Comparison of ENCODE assay signal across 14 cellular contexts in genomic region chr6:52403627-52404026, GRCh38. TPM values are rescaled to one million over a fixed set of nuclear protein-coding genes. Genes with fewer than 3 reads are reported as not detected.
DNase-seq lines count a peak whose midpoint lies in the region; ATAC-seq and TF ChIP-seq lines count a peak whose summit lies in the region.
"Had no signal": no experiment of that assay in that cellular context is flagged by ENCODE, and none has a peak within 500 bp of the region (broad histone marks: within the 10 kb centered on the region; RNA-seq: fewer than 3 reads in every experiment).

No MANE protein-coding gene starts in this region.

- no peak overlapping the region for H3K4me3 Mint-ChIP-seq in activated naive CD8-positive, alpha-beta T cell
- no peak overlapping the region for H3K4me3 Mint-ChIP-seq in activated naive CD8-positive, alpha-beta T cell treated with anti-CD3 and anti-CD28 coated beads for 36 hours
- H3K4me3 Mint-ChIP-seq: activated B cell treated with CpG ODN at 0.5 μM for 24 hours; central memory CD8-positive, alpha-beta T cell had no signal

- H3K4me1 ChIP-seq in foreskin keratinocyte = peaks cover 9% of the 10 kb centered on the region
- peaks cover 0 to 39% (median 25%) of the 10 kb centered on the region in 4 donors for H3K4me1 ChIP-seq in transverse colon
- no peaks in the 10 kb centered on the region for H3K4me1 ChIP-seq in aorta (ENCODE audit: control insufficient read depth in 1 of 2, insufficient read depth in 2 of 2, low read length in 2 of 2)
- no peaks in the 10 kb centered on the region for H3K4me1 ChIP-seq in psoas muscle

- H3K27ac ChIP-seq in foreskin keratinocyte (no peak overlapping the region), transverse colon (peak overlapping the region; percentile 31 to 70 (median 58)), aorta (ENCODE audit: low read depth in 1 of 2, low read length in 2 of 2) (no peak overlapping the region), psoas muscle (no peak overlapping the region)
- H3K27ac ChIP-seq: ovary had no signal

- in situ Hi-C loops in transverse colon (cut with MboI; ENCODE audit: low pct_ligation_motif_present in 1 of 4, low pct_unique_long_range_greater_than_20kb in 1 of 4, low sequenced_read_pairs in 3 of 4) = loop anchor here in 2 of 4 donors (5.0 to 25.0 kb wide), 2 partner anchors 116 kb away; partner anchors contain the start of gene MCM3 (in 1 of the 2)

- no peak overlapping the region for H3K4me3 ChIP-seq in transverse colon
- H3K4me3 ChIP-seq in aorta (ENCODE audit: low read length in 2 of 2) = no peak overlapping the region
- H3K4me3 ChIP-seq in psoas muscle = no peak overlapping the region
- H3K4me3 ChIP-seq: ovary had no signal

- H3K36me3 ChIP-seq in transverse colon (peaks cover 0 to 9% (median 2%) of the 10 kb centered on the region in 4 donors), aorta (ENCODE audit: control insufficient read depth in 1 of 2, insufficient read depth in 2 of 2, low read length in 1 of 2) (no peaks in the 10 kb centered on the region), psoas muscle (ENCODE audit: insufficient read depth in 1 of 2, low read depth in 1 of 2) (no peaks in the 10 kb centered on the region)
- H3K36me3 ChIP-seq: ovary had no signal

- no peak for DNase-seq in activated naive CD8-positive, alpha-beta T cell treated with anti-CD3 and anti-CD28 coated beads for 36 hours
- DNase-seq in RPMI7951 (ENCODE audit: low read depth) (peak; percentile 29), foreskin keratinocyte (no peak), transverse colon (peak; percentile 86), aorta (no peak), HCEC 1CT (no peak), psoas muscle (no peak)
- DNase-seq: activated B cell treated with CpG ODN at 0.5 μM for 24 hours; ovary; stimulated activated CD4-positive, alpha-beta T cell treated with anti-CD3 and anti-CD28 coated beads, Interleukin-4, amount 100 ng/mL, for 1 hour; stimulated activated naive CD8-positive, alpha-beta T cell treated with anti-CD3 and anti-CD28 coated beads, Interleukin-15, amount 100 ng/mL, for 72 hours had no signal

- no peak for TF ChIP-seq POLR2A in transverse colon (IDR thresholded peaks at IDR 0.05)

- H3K4me1 Mint-ChIP-seq in activated naive CD8-positive, alpha-beta T cell (ENCODE audit: low read depth) = peaks cover 54% of the 10 kb centered on the region
- H3K4me1 Mint-ChIP-seq in activated naive CD8-positive, alpha-beta T cell treated with anti-CD3 and anti-CD28 coated beads for 36 hours = peaks cover 32% of the 10 kb centered on the region

- no peaks in the 10 kb centered on the region for H3K27me3 ChIP-seq in foreskin keratinocyte
- no peaks in the 10 kb centered on the region for H3K27me3 ChIP-seq in transverse colon
- no peaks in the 10 kb centered on the region for H3K27me3 ChIP-seq in aorta (ENCODE audit: control insufficient read depth in 1 of 2, insufficient read depth in 2 of 2, low read length in 1 of 2)
- no peaks in the 10 kb centered on the region for H3K27me3 ChIP-seq in psoas muscle (ENCODE audit: insufficient read depth in 3 of 3, low read length in 2 of 3)
- H3K27me3 ChIP-seq: ovary had no signal

- intact Hi-C loops in transverse colon (cut with DNase I; ENCODE audit: low total_unique reads) = no loop called here
- intact Hi-C loops in aorta (cut with DNase I) = no loop called here
- intact Hi-C loops in psoas muscle (cut with DNase I) = no loop called here

- H3K9me3 Mint-ChIP-seq in activated naive CD8-positive, alpha-beta T cell (ENCODE audit: low read depth) = no peaks in the 10 kb centered on the region
- no peaks in the 10 kb centered on the region for H3K9me3 Mint-ChIP-seq in activated naive CD8-positive, alpha-beta T cell treated with anti-CD3 and anti-CD28 coated beads for 36 hours
- H3K9me3 Mint-ChIP-seq: activated B cell treated with CpG ODN at 0.5 μM for 24 hours; central memory CD8-positive, alpha-beta T cell; stimulated activated naive CD8-positive, alpha-beta T cell treated with anti-CD3 and anti-CD28 coated beads, Interleukin-15, amount 100 ng/mL, for 72 hours had no signal

- H3K36me3 Mint-ChIP-seq in activated naive CD8-positive, alpha-beta T cell = peaks cover 6% of the 10 kb centered on the region
- H3K36me3 Mint-ChIP-seq in activated naive CD8-positive, alpha-beta T cell treated with anti-CD3 and anti-CD28 coated beads for 36 hours = peaks cover 16% of the 10 kb centered on the region

- H3K9me3 ChIP-seq in transverse colon (no peaks in the 10 kb centered on the region), aorta (ENCODE audit: control insufficient read depth, low read length) (no peaks in the 10 kb centered on the region), psoas muscle (no peaks in the 10 kb centered on the region)
- H3K9me3 ChIP-seq: ovary had no signal

- H3K27ac Mint-ChIP-seq in activated naive CD8-positive, alpha-beta T cell = peak overlapping the region; percentile 91
- H3K27ac Mint-ChIP-seq in activated naive CD8-positive, alpha-beta T cell treated with anti-CD3 and anti-CD28 coated beads for 36 hours = no peak overlapping the region
- H3K27ac Mint-ChIP-seq: activated B cell treated with CpG ODN at 0.5 μM for 24 hours had no signal

- WGBS in transverse colon (ENCODE audit: low coverage in 1 of 2), 2 donors = 32 to 56% methylated on average over 3 to 9 of the region's 9 CpGs
- 86 to 88% methylated on average over 9 of the region's 9 CpGs for WGBS in aorta, 2 donors
- WGBS in psoas muscle, 3 donors = 79 to 81% (median 81%) methylated on average over 9 of the region's 9 CpGs

- no peak for TF ChIP-seq EP300 in transverse colon (IDR thresholded peaks at IDR 0.05; ENCODE audit: low read depth)

- TF ChIP-seq CTCF in foreskin keratinocyte (conservative IDR thresholded peaks at IDR 0.05) = no peak
- no peak for TF ChIP-seq CTCF in transverse colon (IDR thresholded peaks at IDR 0.05)
- TF ChIP-seq CTCF in psoas muscle (IDR thresholded peaks at IDR 0.05) = no peak

- ATAC-seq in foreskin keratinocyte = peak; percentile 37
- ATAC-seq in aorta (ENCODE audit: low FRiP score) = no peak
- ATAC-seq in psoas muscle = no peak
- ATAC-seq: left lobe of liver; stimulated activated naive CD8-positive, alpha-beta T cell treated with anti-CD3 and anti-CD28 coated beads, Interleukin-15, amount 100 ng/mL, for 72 hours had no signal

- no peaks in the 10 kb centered on the region for H3K27me3 Mint-ChIP-seq in activated naive CD8-positive, alpha-beta T cell
- no peaks in the 10 kb centered on the region for H3K27me3 Mint-ChIP-seq in activated naive CD8-positive, alpha-beta T cell treated with anti-CD3 and anti-CD28 coated beads for 36 hours
- H3K27me3 Mint-ChIP-seq: activated B cell treated with CpG ODN at 0.5 μM for 24 hours; central memory CD8-positive, alpha-beta T cell; stimulated activated naive CD8-positive, alpha-beta T cell treated with anti-CD3 and anti-CD28 coated beads, Interleukin-15, amount 100 ng/mL, for 72 hours had no signal

RNA-seq across cellular contexts. Expression of gene EFHC1, which starts 16.5 kb away (rescaled TPM):
- 1 to 10 TPM; 2.8 to 3.1 TPM for total RNA-seq in activated naive CD8-positive, alpha-beta T cell treated with anti-CD3 and anti-CD28 coated beads for 36 hours
- total RNA-seq in RPMI7951 (2014; rRNA removed; shearing (Covaris generic)) = 33.0 and 37.7 TPM in 2 replicates
- total RNA-seq in foreskin keratinocyte = 18.2 and 18.4 TPM in 2 replicates
- polyA plus RNA-seq in foreskin keratinocyte = 10.6 and 11.4 TPM in 2 replicates
- total RNA-seq in transverse colon = 10 to 100 TPM; 17.1 to 28.4 (median 19.5) TPM
- 10 to 100 TPM; 13.2 to 29.0 TPM for total RNA-seq in aorta
- polyA plus RNA-seq in aorta = 10 to 100 TPM in 1 of 2 donors, 1 to 10 TPM in 1; 3.0 to 51.5 TPM
- total RNA-seq in psoas muscle = 1 to 10 TPM; 1.5 to 2.1 (median 1.7) TPM
- polyA plus RNA-seq in psoas muscle = 1 to 10 TPM; 2.0 to 3.9 (median 3.0) TPM

RNA-seq across cellular contexts. Expression of gene PAQR8, which starts 41.7 kb away (rescaled TPM):
- total RNA-seq in activated naive CD8-positive, alpha-beta T cell treated with anti-CD3 and anti-CD28 coated beads for 36 hours = 10 to 100 TPM; 11.0 to 11.4 TPM
- 13.1 and 14.5 TPM in 2 replicates for total RNA-seq in RPMI7951 (2014; rRNA removed; shearing (Covaris generic))
- 4.5 and 5.6 TPM in 2 replicates for total RNA-seq in foreskin keratinocyte
- 2.4 TPM in 2 replicates for polyA plus RNA-seq in foreskin keratinocyte
- 100 to 1,000 TPM in 3 of 4 donors, 10 to 100 TPM in 1; 27.1 to 250 (median 159) TPM for total RNA-seq in transverse colon
- 1 to 10 TPM; 2.5 to 6.5 TPM for total RNA-seq in aorta
- 1 to 10 TPM; 1.7 to 4.8 TPM for polyA plus RNA-seq in aorta
- 1 to 10 TPM in 2 of 4 donors, under 1 TPM in 2; 0.68 to 1.3 (median 1.00) TPM for total RNA-seq in psoas muscle
- under 1 TPM; 0.39 to 0.55 (median 0.51) TPM for polyA plus RNA-seq in psoas muscle

Comparison
In these comparisons a context has a peak if more than half of its experiments do, and no peak if none do; other contexts are left out.
1. DNase-seq: peak in RPMI7951 (single experiment) and transverse colon (single experiment); none in activated naive CD8-positive, alpha-beta T cell treated with anti-CD3 and anti-CD28 coated beads for 36 hours (single experiment), foreskin keratinocyte (0 of 2), aorta (0 of 2), HCEC 1CT (single experiment) and psoas muscle (0 of 2).
2. H3K27ac ChIP-seq: peak in transverse colon (4 of 4); none in foreskin keratinocyte (single experiment), aorta (0 of 2) and psoas muscle (single experiment).